In genomic region chrX:15849555-15849954, GRCh38 we compare ENCODE assay signal across 11 cellular contexts. TPM values are rescaled to one million over a fixed set of nuclear protein-coding genes. Genes with fewer than 3 reads are reported as not detected.
DNase-seq lines count a peak whose midpoint lies in the region; ATAC-seq, FAIRE-seq and TF ChIP-seq lines count a peak whose summit lies in the region.
"Had no signal": no experiment of that assay in that cellular context is flagged by ENCODE, and none has a peak within 500 bp of the region (broad histone marks: within the 10 kb centered on the region; RNA-seq: fewer than 3 reads in every experiment).

No MANE protein-coding gene starts in this region.

- intact Hi-C loops in kidney (cut with DNase I): no loop called here

- POLR2A ChIA-PET in AG04449 (lab: Yijun Ruan, JAX): no interaction called here

- H3K9me3 Mint-ChIP-seq in HFFc6: no peaks in the 10 kb centered on the region
- no peaks in the 10 kb centered on the region for H3K9me3 Mint-ChIP-seq in activated T-cell treated with anti-CD3 and anti-CD28 coated beads, Interleukin-2, amount 50 U/mL, for 72 hours
- no peaks in the 10 kb centered on the region for H3K9me3 Mint-ChIP-seq in activated T-cell treated with anti-CD3 and anti-CD28 coated beads, Interleukin-2, amount 50 U/mL, for 4 hours
- no peaks in the 10 kb centered on the region for H3K9me3 Mint-ChIP-seq in effector memory CD8-positive, alpha-beta T cell
- H3K9me3 Mint-ChIP-seq: naive B cell had no signal

- no peak for FAIRE-seq in kidney (lab: Jason Lieb, UNC)

- peak; percentile 15 for TF ChIP-seq CTCF in AG04449 (IDR thresholded peaks at IDR 0.05; ENCODE audit: insufficient read depth, low read length, missing control alignments)
- no peak; the same call in 1 of the 2 replicates for TF ChIP-seq CTCF in HFFc6 (IDR thresholded peaks at IDR 0.05)
- TF ChIP-seq CTCF in kidney (IDR thresholded peaks at IDR 0.05; ENCODE audit: borderline replicate concordance, extremely low read depth, insufficient read depth): peak; percentile 3

- CTCF ChIA-PET in AG04449 (lab: Yijun Ruan, JAX): interaction anchor here (1.1 to 2.6 kb wide), 7 partner anchors 9 to 847 kb away, joined by 3 to 11 read pairs (median 5); no protein-coding TSS in a partner anchor

- H3K4me3 ChIP-seq in AG04449 (ENCODE audit: low read depth, low read length) (no peak overlapping the region), kidney (ENCODE audit: low read length in 2 of 2) (no peak overlapping the region)

- DNase-seq in AG04449 (ENCODE audit: low read depth, low spot score) (no peak), HFFc6 (no peak), astrocyte of the hippocampus (ENCODE audit: low read depth, low spot score) (peak; percentile 50), kidney (no peak), GM19238 (ENCODE audit: insufficient read length, low spot score) (no peak)
- DNase-seq in activated T-cell treated with anti-CD3 and anti-CD28 coated beads, Interleukin-2, amount 50 U/mL, for 72 hours: no peak
- DNase-seq in activated T-cell treated with anti-CD3 and anti-CD28 coated beads, Interleukin-2, amount 50 U/mL, for 4 hours: no peak
- DNase-seq in effector memory CD8-positive, alpha-beta T cell: no peak
- DNase-seq: activated CD8-positive, alpha-beta memory T cell treated with anti-CD3 and anti-CD28 coated beads, Interleukin-2, amount 10 ng/mL, durations not matched to agents 7 days and 5 days; naive B cell had no signal

- peaks cover 0 to 4% of the 10 kb centered on the region in 2 donors for H3K36me3 ChIP-seq in kidney (ENCODE audit: control insufficient read depth in 1 of 2, insufficient read depth in 2 of 2, low read length in 2 of 2)

- H3K4me1 Mint-ChIP-seq in HFFc6 (ENCODE audit: low read depth): peaks cover 45% of the 10 kb centered on the region
- peaks cover 21% of the 10 kb centered on the region for H3K4me1 Mint-ChIP-seq in activated T-cell treated with anti-CD3 and anti-CD28 coated beads, Interleukin-2, amount 50 U/mL, for 72 hours (ENCODE audit: low read depth)
- peaks cover 25% of the 10 kb centered on the region for H3K4me1 Mint-ChIP-seq in activated T-cell treated with anti-CD3 and anti-CD28 coated beads, Interleukin-2, amount 50 U/mL, for 4 hours (ENCODE audit: low read depth)
- peaks cover 2 to 15% of the 10 kb centered on the region in 2 donors for H3K4me1 Mint-ChIP-seq in effector memory CD8-positive, alpha-beta T cell (ENCODE audit: low read depth in 2 of 2)

- no peak overlapping the region for H3K27ac ChIP-seq in kidney (ENCODE audit: low read depth in 2 of 2, low read length in 2 of 2)
- H3K27ac ChIP-seq: HL-60 had no signal

- peaks cover 0 to 2% of the 10 kb centered on the region in 2 donors for H3K4me1 ChIP-seq in kidney (ENCODE audit: control insufficient read depth in 1 of 2, insufficient read depth in 1 of 2, low read depth in 1 of 2, low read length in 2 of 2)

- no peaks in the 10 kb centered on the region for H3K36me3 Mint-ChIP-seq in HFFc6 (ENCODE audit: low read depth)
- peaks cover under 1 to 22% of the 10 kb centered on the region in 2 donors for H3K36me3 Mint-ChIP-seq in activated T-cell treated with anti-CD3 and anti-CD28 coated beads, Interleukin-2, amount 50 U/mL, for 72 hours (ENCODE audit: insufficient read depth in 2 of 2)
- H3K36me3 Mint-ChIP-seq in activated T-cell treated with anti-CD3 and anti-CD28 coated beads, Interleukin-2, amount 50 U/mL, for 4 hours (ENCODE audit: insufficient read depth): peaks cover 15% of the 10 kb centered on the region
- peaks cover 8% of the 10 kb centered on the region for H3K36me3 Mint-ChIP-seq in effector memory CD8-positive, alpha-beta T cell (ENCODE audit: insufficient read depth)

- H3K27me3 Mint-ChIP-seq in HFFc6 (ENCODE audit: insufficient read depth): no peaks in the 10 kb centered on the region; the same call in 1 of the 2 replicates
- no peaks in the 10 kb centered on the region for H3K27me3 Mint-ChIP-seq in activated T-cell treated with anti-CD3 and anti-CD28 coated beads, Interleukin-2, amount 50 U/mL, for 72 hours (ENCODE audit: low read depth)
- H3K27me3 Mint-ChIP-seq in activated T-cell treated with anti-CD3 and anti-CD28 coated beads, Interleukin-2, amount 50 U/mL, for 4 hours (ENCODE audit: low read depth): no peaks in the 10 kb centered on the region
- H3K27me3 Mint-ChIP-seq in effector memory CD8-positive, alpha-beta T cell: no peaks in the 10 kb centered on the region
- H3K27me3 Mint-ChIP-seq: activated CD8-positive, alpha-beta memory T cell treated with anti-CD3 and anti-CD28 coated beads, Interleukin-2, amount 10 ng/mL, durations not matched to agents 7 days and 5 days; naive B cell had no signal

- no peaks in the 10 kb centered on the region for H3K9me3 ChIP-seq in kidney (ENCODE audit: control insufficient read depth in 1 of 2, low read length in 2 of 2)

- H3K4me3 Mint-ChIP-seq in HFFc6: no peak overlapping the region
- H3K4me3 Mint-ChIP-seq in activated T-cell treated with anti-CD3 and anti-CD28 coated beads, Interleukin-2, amount 50 U/mL, for 72 hours: no peak overlapping the region
- no peak overlapping the region for H3K4me3 Mint-ChIP-seq in activated T-cell treated with anti-CD3 and anti-CD28 coated beads, Interleukin-2, amount 50 U/mL, for 4 hours
- no peak overlapping the region for H3K4me3 Mint-ChIP-seq in effector memory CD8-positive, alpha-beta T cell
- H3K4me3 Mint-ChIP-seq: activated CD8-positive, alpha-beta memory T cell treated with anti-CD3 and anti-CD28 coated beads, Interleukin-2, amount 10 ng/mL, durations not matched to agents 7 days and 5 days had no signal

- H3K9ac ChIP-seq in kidney (ENCODE audit: low read length in 2 of 2): no peak overlapping the region

- H3K27ac Mint-ChIP-seq in HFFc6: peak overlapping the region; percentile 13; the same call in 1 of the 2 replicates
- H3K27ac Mint-ChIP-seq in activated T-cell treated with anti-CD3 and anti-CD28 coated beads, Interleukin-2, amount 50 U/mL, for 72 hours: no peak overlapping the region
- no peak overlapping the region for H3K27ac Mint-ChIP-seq in effector memory CD8-positive, alpha-beta T cell
- H3K27ac Mint-ChIP-seq: activated CD8-positive, alpha-beta memory T cell treated with anti-CD3 and anti-CD28 coated beads, Interleukin-2, amount 10 ng/mL, durations not matched to agents 7 days and 5 days had no signal

- ATAC-seq in activated T-cell treated with anti-CD3 and anti-CD28 coated beads, Interleukin-2, amount 50 U/mL, for 72 hours (replicated peaks in 1 of 2): no peak
- ATAC-seq in activated T-cell treated with anti-CD3 and anti-CD28 coated beads, Interleukin-2, amount 50 U/mL, for 4 hours: no peak
- ATAC-seq in effector memory CD8-positive, alpha-beta T cell (replicated peaks): no peak
- ATAC-seq: activated CD8-positive, alpha-beta memory T cell treated with anti-CD3 and anti-CD28 coated beads, Interleukin-2, amount 10 ng/mL, durations not matched to agents 7 days and 5 days had no signal

RNA-seq across cellular contexts. Expression of gene AP1S2, which starts 5.1 kb away (rescaled TPM):
- 10 to 100 TPM; 18.5 to 23.0 (median 20.7) TPM for total RNA-seq in HFFc6 (2021; fragmentation: NEBNext Ultra II Directional; extraction: Animal tissue kit (Norgen Biotek cat#: 25700))
- total RNA-seq in kidney: 28.7 TPM
- 13.7 TPM for polyA plus RNA-seq in kidney (ENCODE audit: insufficient read depth, low read depth, low replicate concordance)
- total RNA-seq in activated T-cell treated with anti-CD3 and anti-CD28 coated beads, Interleukin-2, amount 50 U/mL, for 72 hours: 10 to 100 TPM; 33.3 to 43.6 TPM
- 10 to 100 TPM; 24.0 to 26.4 (median 24.9) TPM for total RNA-seq in activated T-cell treated with anti-CD3 and anti-CD28 coated beads, Interleukin-2, amount 50 U/mL, for 4 hours

RNA-seq across cellular contexts. Expression of gene ZRSR2, which starts 59.3 kb away (rescaled TPM):
- total RNA-seq in HFFc6 (2021; fragmentation: NEBNext Ultra II Directional; extraction: Animal tissue kit (Norgen Biotek cat#: 25700)): 1 to 10 TPM; 5.1 to 7.0 (median 5.6) TPM
- 15.6 TPM for total RNA-seq in kidney
- polyA plus RNA-seq in kidney (ENCODE audit: insufficient read depth, low read depth, low replicate concordance): 12.8 TPM
- total RNA-seq in activated T-cell treated with anti-CD3 and anti-CD28 coated beads, Interleukin-2, amount 50 U/mL, for 72 hours: 10 to 100 TPM; 15.3 to 27.2 TPM
- total RNA-seq in activated T-cell treated with anti-CD3 and anti-CD28 coated beads, Interleukin-2, amount 50 U/mL, for 4 hours: 10 to 100 TPM; 12.8 to 20.6 (median 14.8) TPM
